Comparison of ENCODE assay signal across 10 cellular contexts in the genomic region with DNA sequence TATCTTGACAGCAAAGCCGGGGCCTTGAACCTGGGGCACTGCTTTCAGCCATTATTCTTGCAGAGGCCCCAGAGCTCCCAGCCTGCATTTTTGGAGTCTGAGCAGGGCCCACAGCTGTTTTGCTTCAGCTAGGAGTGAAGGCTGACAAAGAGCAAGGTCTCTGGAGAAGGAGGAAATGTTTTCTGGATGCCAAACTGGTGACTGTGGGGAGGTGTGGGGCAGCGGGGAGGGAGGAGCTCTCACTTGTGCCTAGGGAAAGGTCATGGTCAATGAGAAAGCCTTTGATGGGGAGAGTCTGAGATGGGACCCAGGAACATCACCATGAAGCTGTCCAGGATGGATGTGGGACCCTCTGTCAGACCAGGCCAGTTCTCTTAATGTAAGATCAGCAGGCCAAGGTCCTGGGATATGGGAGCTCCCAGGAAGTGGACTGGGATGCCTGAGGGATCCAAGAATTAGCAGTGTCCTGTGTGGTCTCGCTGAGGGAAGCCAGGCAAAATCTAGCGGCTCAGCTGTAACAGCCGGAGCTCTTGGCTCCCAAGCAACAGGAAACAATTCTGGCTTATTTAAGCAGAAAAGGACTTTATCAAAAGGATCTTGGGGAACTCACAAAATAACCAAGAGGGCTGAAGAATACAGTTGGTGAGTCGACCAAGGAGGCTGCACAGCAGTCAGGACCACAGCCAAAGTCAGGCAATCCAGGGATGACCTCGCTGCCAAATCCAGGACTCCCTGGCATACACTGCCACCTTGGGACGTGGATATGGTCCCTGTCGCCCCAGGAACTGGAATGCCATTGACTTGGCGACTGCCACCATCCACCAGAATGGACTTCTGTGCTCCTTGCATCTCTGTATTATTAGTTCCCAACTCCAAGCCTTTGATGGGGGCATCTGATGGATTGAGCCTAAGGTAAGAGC.
DNase-seq lines count a peak whose midpoint lies in the region; ATAC-seq and TF ChIP-seq lines count a peak whose summit lies in the region.
"Had no signal": no experiment of that assay in that cellular context is flagged by ENCODE, and none has a peak within 500 bp of the region (broad histone marks: within the 10 kb centered on the region; RNA-seq: fewer than 3 reads in every experiment).

No MANE protein-coding gene starts in this region.

- H3K36me3 Mint-ChIP-seq in Caco-2 (ENCODE audit: insufficient read depth, unreplicated experiment) (no peaks in the 10 kb centered on the region), neural crest cell (ENCODE audit: low read depth) (no peaks in the 10 kb centered on the region)
- H3K36me3 Mint-ChIP-seq: immature natural killer cell had no signal

- no peak for ATAC-seq in GM21723 (IDR thresholded peaks at IDR 0.05; ENCODE audit: unreplicated experiment)
- ATAC-seq in HG03025 (IDR thresholded peaks at IDR 0.05; ENCODE audit: low FRiP score, unreplicated experiment): no peak

- H3K4me1 Mint-ChIP-seq in Caco-2 (ENCODE audit: low read depth, unreplicated experiment) (no peaks in the 10 kb centered on the region), neural crest cell (peaks cover 26% of the 10 kb centered on the region)

- DNase-seq in Caco-2: no peak
- DNase-seq in RPMI7951 (ENCODE audit: low read depth): peak; percentile 84
- DNase-seq in fibroblast of pulmonary artery (ENCODE audit: low read depth): peak; percentile 68
- DNase-seq in neural crest cell (ENCODE audit: low read depth, low spot score): no peak
- no peak for DNase-seq in NCI-H2081 (lab: John Stamatoyannopoulos, UW)
- DNase-seq in NCI-H187 treated with DMSO at 0.1 percent for 48 hours (lab: John Stamatoyannopoulos, UW): no peak
- DNase-seq: immature natural killer cell, Karpas-422 had no signal

- intact Hi-C loops in Caco-2 (cut with micrococcal nuclease; ENCODE audit: unreplicated experiment): loop anchor here (10.0 kb wide), 2 partner anchors 202 to 248 kb away; no protein-coding TSS in a partner anchor

- no peaks in the 10 kb centered on the region for H3K9me3 Mint-ChIP-seq in Caco-2 (ENCODE audit: unreplicated experiment)
- no peaks in the 10 kb centered on the region for H3K9me3 Mint-ChIP-seq in neural crest cell
- H3K9me3 Mint-ChIP-seq: immature natural killer cell had no signal

- CTCF ChIA-PET in Caco-2 (lab: Charles Lee): no interaction called here

- H3K4me3 Mint-ChIP-seq in Caco-2 (ENCODE audit: unreplicated experiment) (no peak overlapping the region), neural crest cell (no peak overlapping the region)
- H3K4me3 Mint-ChIP-seq: immature natural killer cell had no signal

- no peaks in the 10 kb centered on the region for H3K36me3 ChIP-seq in Caco-2 (ENCODE audit: control insufficient read depth, insufficient read depth, low read length)

- peaks cover 17% of the 10 kb centered on the region; the same call in 1 of the 2 replicates for H3K4me1 ChIP-seq in Caco-2

- TF ChIP-seq CTCF in Caco-2 (IDR thresholded peaks at IDR 0.05; ENCODE audit: insufficient read depth in 1 of 2, low read depth in 1 of 2, low read length in 1 of 2, severe bottlenecking in 1 of 2, unreplicated experiment in 1 of 2) (no peak), fibroblast of pulmonary artery (IDR thresholded peaks at IDR 0.05; ENCODE audit: low read length, missing control alignments) (no peak), neural crest cell (conservative IDR thresholded peaks at IDR 0.05) (no peak)

- H3K4me3 ChIP-seq in Caco-2 (ENCODE audit: low read depth, low read length): no peak overlapping the region
- no peak overlapping the region for H3K4me3 ChIP-seq in fibroblast of pulmonary artery (replicated peaks; ENCODE audit: low read depth, low read length)

- peak overlapping the region; percentile 67 for H3K27ac Mint-ChIP-seq in Caco-2 (ENCODE audit: unreplicated experiment)
- peak overlapping the region; percentile 43 for H3K27ac Mint-ChIP-seq in neural crest cell (ENCODE audit: unreplicated experiment)
- H3K27ac Mint-ChIP-seq: immature natural killer cell had no signal

- no peaks in the 10 kb centered on the region for H3K9me3 ChIP-seq in Caco-2

- H3K27me3 Mint-ChIP-seq in Caco-2 (ENCODE audit: insufficient read depth, unreplicated experiment) (no peaks in the 10 kb centered on the region), neural crest cell (ENCODE audit: low read depth) (no peaks in the 10 kb centered on the region)

- TSS peak; percentile 41 for BruUV-seq in Caco-2 (replicated peaks; lab: Mats Ljungman, UMichigan)

- no peaks in the 10 kb centered on the region for H3K27me3 ChIP-seq in Caco-2 (replicated peaks; ENCODE audit: control insufficient read depth, insufficient read depth, low read length)

- POLR2A ChIA-PET in Caco-2 (lab: Charles Lee): no interaction called here

Comparison
In these comparisons a context has a peak if more than half of its experiments do, and no peak if none do; other contexts are left out.
1. DNase-seq: peak in RPMI7951 (single experiment) and fibroblast of pulmonary artery (single experiment); none in Caco-2 (0 of 2), neural crest cell (single experiment), NCI-H2081 (0 of 2) and NCI-H187 treated with DMSO at 0.1 percent for 48 hours (single experiment).